In genomic region chr20:46128310-46129151, GRCh38 we compare ENCODE assay signal across 9 cellular contexts.
A peak's percentile ranks its signal among the peaks of the same experiment; 100 is the strongest.
DNase-seq lines count a peak whose midpoint lies in the region; ATAC-seq and TF ChIP-seq lines count a peak whose summit lies in the region.
"Had no signal": no experiment of that assay in that cellular context is flagged by ENCODE, and none has a peak within 500 bp of the region (broad histone marks: within the 10 kb centered on the region; RNA-seq: fewer than 3 reads in every experiment).

No MANE protein-coding gene starts in this region.

- H3K27ac Mint-ChIP-seq in nephron: no peak overlapping the region

- TF ChIP-seq CTCF in GM10248 (IDR thresholded peaks at IDR 0.05; ENCODE audit: control extremely low read depth, extremely low read depth, low read depth, missing control alignments) (peak; percentile 58), choroid plexus epithelial cell (conservative IDR thresholded peaks at IDR 0.05; ENCODE audit: low read depth, low read length) (peak; percentile 79), nephron (IDR thresholded peaks at IDR 0.05; ENCODE audit: unreplicated experiment in 3 of 3) (peak; percentile 60 to 63 (median 62))

- POLR2A ChIA-PET in GM10248 (lab: Yijun Ruan, JAX): no interaction called here

- H3K9me3 Mint-ChIP-seq in nephron: no peaks in the 10 kb centered on the region

- H3K4me3 ChIP-seq in choroid plexus epithelial cell (ENCODE audit: low read depth, low read length): no peak overlapping the region
- H3K4me3 ChIP-seq: SK-N-MC had no signal

- DNase-seq in GM10248 (ENCODE audit: extremely low spot score): no peak
- peak; percentile 62 for DNase-seq in NCI-H1092 treated with DMSO at 0.1 percent for 48 hours (lab: John Stamatoyannopoulos, UW)
- peak; percentile 25 for DNase-seq in choroid plexus epithelial cell (ENCODE audit: low read depth)
- DNase-seq in activated CD4-positive, alpha-beta T cell treated with anti-CD3 and anti-CD28 coated beads, Interleukin-2, amount 50 U/mL, for 4 hours: no peak
- DNase-seq in effector CD8-positive, alpha-beta T cell (lab: John Stamatoyannopoulos, UW): no peak
- DNase-seq in SIG-M5 (lab: John Stamatoyannopoulos, UW): no peak

- H3K4me3 Mint-ChIP-seq in nephron: no peak overlapping the region

- H3K36me3 Mint-ChIP-seq in nephron (ENCODE audit: low read depth): no peaks in the 10 kb centered on the region

- ATAC-seq in HG03095 (IDR thresholded peaks at IDR 0.05; ENCODE audit: unreplicated experiment): no peak

- H3K4me1 Mint-ChIP-seq in nephron: peaks cover 30% of the 10 kb centered on the region

- CTCF ChIA-PET in GM10248 (lab: Yijun Ruan, JAX): interaction anchor here (0.8 to 5.7 kb wide), 12 partner anchors 9 to 221 kb away, joined by 3 to 45 read pairs (median 6); partner anchors contain the start of genes CD40 and ZNF335

- peaks cover 58% of the 10 kb centered on the region for H3K27me3 Mint-ChIP-seq in nephron (ENCODE audit: low read depth)

Comparison
In these comparisons a context has a peak if more than half of its experiments do, and no peak if none do; other contexts are left out.
1. DNase-seq: peak in NCI-H1092 treated with DMSO at 0.1 percent for 48 hours (single experiment) and choroid plexus epithelial cell (single experiment); none in GM10248 (single experiment), activated CD4-positive, alpha-beta T cell treated with anti-CD3 and anti-CD28 coated beads, Interleukin-2, amount 50 U/mL, for 4 hours (0 of 2), effector CD8-positive, alpha-beta T cell (single experiment) and SIG-M5 (single experiment).
2. Peak in every context shown above with its lines, with median percentiles within 50 percentile points of each other: CTCF ChIP-seq.